Comparison of ENCODE assay signal across 8 cellular contexts in genomic region chr11:46296520-46297448, GRCh38. TPM values are rescaled to one million over a fixed set of nuclear protein-coding genes. Genes with fewer than 3 reads are reported as not detected.
DNase-seq lines count a peak whose midpoint lies in the region; ATAC-seq and TF ChIP-seq lines count a peak whose summit lies in the region.

No MANE protein-coding gene starts in this region.

- peak; percentile 97 for DNase-seq in EL
- DNase-seq in NCI-H345 (lab: John Stamatoyannopoulos, UW), result peak; percentile 74
- DNase-seq in endodermal cell, result peak; percentile 99
- DNase-seq in natural killer cell treated with Interleukin-12 subunit alpha and Interleukin-12 subunit beta and Interleukin-15 and Interleukin-18, amount 100 ng/mL, for 72 hours (ENCODE audit: low spot score), result no peak
- no peak for DNase-seq in NOMO-1 treated with DMSO at 0.1 percent for 48 hours (lab: John Stamatoyannopoulos, UW; ENCODE audit: unreplicated experiment)
- no peak for DNase-seq in posterior vena cava (ENCODE audit: low spot score)

- no peaks in the 10 kb centered on the region for H3K9me3 ChIP-seq in endodermal cell (ENCODE audit: control insufficient read depth, low read length)

- H3K36me3 Mint-ChIP-seq in endodermal cell (ENCODE audit: low read depth), result peaks cover 6% of the 10 kb centered on the region
- no peaks in the 10 kb centered on the region for H3K36me3 Mint-ChIP-seq in natural killer cell treated with Interleukin-12 subunit alpha and Interleukin-12 subunit beta and Interleukin-15 and Interleukin-18, amount 100 ng/mL, for 72 hours

- H3K27me3 ChIP-seq in endodermal cell (ENCODE audit: control insufficient read depth, insufficient read depth, low read length, poor library complexity, severe bottlenecking), result no peaks in the 10 kb centered on the region

- H3K9ac ChIP-seq in endodermal cell (ENCODE audit: extremely low read depth, low read length, poor library complexity, severe bottlenecking), result peak overlapping the region; percentile 11

- WGBS in endodermal cell (ENCODE audit: insufficient coverage in 1 of 2, insufficient read length in 1 of 2), 2 experiments, result 36 to 48% methylated on average over 9 to 26 of the region's 26 CpGs

- TF ChIP-seq CTCF in endodermal cell (conservative IDR thresholded peaks at IDR 0.05), result peak; percentile 96

- H3K4me3 ChIP-seq in endodermal cell (ENCODE audit: low read length), result no peak overlapping the region

- no peaks in the 10 kb centered on the region for H3K27me3 Mint-ChIP-seq in endodermal cell (ENCODE audit: insufficient read depth)
- peaks cover 14 to 21% of the 10 kb centered on the region in 2 donors for H3K27me3 Mint-ChIP-seq in natural killer cell treated with Interleukin-12 subunit alpha and Interleukin-12 subunit beta and Interleukin-15 and Interleukin-18, amount 100 ng/mL, for 72 hours

- no peak for ATAC-seq in natural killer cell treated with Interleukin-12 subunit alpha and Interleukin-12 subunit beta and Interleukin-15 and Interleukin-18, amount 100 ng/mL, for 72 hours
- no peak for ATAC-seq in HG02588 (IDR thresholded peaks at IDR 0.05; ENCODE audit: unreplicated experiment)
- no peak for ATAC-seq in HG03159 (IDR thresholded peaks at IDR 0.05; ENCODE audit: unreplicated experiment)

- peaks cover 16% of the 10 kb centered on the region for H3K4me1 Mint-ChIP-seq in endodermal cell
- peaks cover 5 to 8% of the 10 kb centered on the region in 2 donors for H3K4me1 Mint-ChIP-seq in natural killer cell treated with Interleukin-12 subunit alpha and Interleukin-12 subunit beta and Interleukin-15 and Interleukin-18, amount 100 ng/mL, for 72 hours (ENCODE audit: low read depth in 2 of 2)

- H3K27ac ChIP-seq in endodermal cell (ENCODE audit: low read depth, low read length), result no peak overlapping the region

- peak overlapping the region; percentile 94 for H3K27ac Mint-ChIP-seq in endodermal cell
- H3K27ac Mint-ChIP-seq in natural killer cell treated with Interleukin-12 subunit alpha and Interleukin-12 subunit beta and Interleukin-15 and Interleukin-18, amount 100 ng/mL, for 72 hours, result no peak overlapping the region

- intact Hi-C loops in posterior vena cava (cut with DNase I), result no loop called here

- H3K9me3 Mint-ChIP-seq in endodermal cell, result no peaks in the 10 kb centered on the region
- no peaks in the 10 kb centered on the region for H3K9me3 Mint-ChIP-seq in natural killer cell treated with Interleukin-12 subunit alpha and Interleukin-12 subunit beta and Interleukin-15 and Interleukin-18, amount 100 ng/mL, for 72 hours

- peaks cover 5% of the 10 kb centered on the region for H3K36me3 ChIP-seq in endodermal cell (ENCODE audit: control insufficient read depth, insufficient read depth, low read length)

- peak overlapping the region; percentile 63 for H3K4me3 Mint-ChIP-seq in endodermal cell
- peak overlapping the region; percentile 72 for H3K4me3 Mint-ChIP-seq in natural killer cell treated with Interleukin-12 subunit alpha and Interleukin-12 subunit beta and Interleukin-15 and Interleukin-18, amount 100 ng/mL, for 72 hours

- H3K4me1 ChIP-seq in endodermal cell (ENCODE audit: control insufficient read depth, insufficient read depth, low read length), result peaks cover 20% of the 10 kb centered on the region

RNA-seq across cellular contexts. Expression of gene CREB3L1, which starts 19.3 kb away (rescaled TPM):
- total RNA-seq in endodermal cell, result 1 to 10 TPM; 8.8 to 9.9 TPM
- 6.6 TPM for polyA plus RNA-seq in endodermal cell (2013, experiment 1 of 2)
- polyA plus RNA-seq in endodermal cell (2013, experiment 2 of 2), result 7.5 TPM
- total RNA-seq in natural killer cell treated with Interleukin-12 subunit alpha and Interleukin-12 subunit beta and Interleukin-15 and Interleukin-18, amount 100 ng/mL, for 72 hours, result not detected
- 10 to 100 TPM; 14.3 to 25.8 TPM for total RNA-seq in posterior vena cava

RNA-seq across cellular contexts. Expression of gene DGKZ, which starts 50.5 kb away (rescaled TPM):
- 10 to 100 TPM; 49.6 to 57.3 TPM for total RNA-seq in endodermal cell
- polyA plus RNA-seq in endodermal cell (2013, experiment 1 of 2), result 40.7 TPM
- polyA plus RNA-seq in endodermal cell (2013, experiment 2 of 2), result 38.7 TPM
- 100 to 1,000 TPM; 104 to 207 TPM for total RNA-seq in natural killer cell treated with Interleukin-12 subunit alpha and Interleukin-12 subunit beta and Interleukin-15 and Interleukin-18, amount 100 ng/mL, for 72 hours
- total RNA-seq in posterior vena cava, result 10 to 100 TPM; 38.5 to 41.2 TPM

Comparison
In these comparisons a context has a peak if more than half of its experiments do, and no peak if none do; other contexts are left out.
1. DNase-seq: peak in EL (single experiment), NCI-H345 (single experiment) and endodermal cell (single experiment); none in natural killer cell treated with Interleukin-12 subunit alpha and Interleukin-12 subunit beta and Interleukin-15 and Interleukin-18, amount 100 ng/mL, for 72 hours (single experiment), NOMO-1 treated with DMSO at 0.1 percent for 48 hours (single experiment) and posterior vena cava (single experiment).
2. RNA of gene CREB3L1, which starts 19.3 kb away (total RNA-seq): 14.3 to 25.8 TPM in posterior vena cava and 8.8 to 9.9 TPM in endodermal cell; not detected in natural killer cell treated with Interleukin-12 subunit alpha and Interleukin-12 subunit beta and Interleukin-15 and Interleukin-18, amount 100 ng/mL, for 72 hours; every median in the first group is over 4 times any median in the second.